ENCODE assay signal across 24 cellular contexts in genomic region chr20:2643708-2644107, GRCh38. TPM values are rescaled to one million over a fixed set of nuclear protein-coding genes. Genes with fewer than 3 reads are reported as not detected.
DNase-seq lines count a peak whose midpoint lies in the region; ATAC-seq, FAIRE-seq and TF ChIP-seq lines count a peak whose summit lies in the region.
"Had no signal": no experiment of that assay in that cellular context is flagged by ENCODE, and none has a peak within 500 bp of the region (broad histone marks: within the 10 kb centered on the region; RNA-seq: fewer than 3 reads in every experiment).

No MANE protein-coding gene starts in this region.

- H3K9me3 ChIP-seq in keratinocyte (ENCODE audit: control insufficient read depth, low read depth, low read length) (no peaks in the 10 kb centered on the region), mesenchymal stem cell (ENCODE audit: control insufficient read depth, low read length) (no peaks in the 10 kb centered on the region)
- H3K9me3 ChIP-seq: BLaER1, Caco-2, HAP-1 had no signal

- no peak overlapping the region for H4K8ac ChIP-seq in mesenchymal stem cell (ENCODE audit: low read length)

- dilution Hi-C loops in keratinocyte (cut with MboI; ENCODE audit: extremely low pct_ligation_motif_present, low sequenced_read_pairs), result no loop called here

- H3K9me3 Mint-ChIP-seq in activated CD4-positive, alpha-beta T cell treated with anti-CD3 and anti-CD28 coated beads for 36 hours (ENCODE audit: low read depth), result no peaks in the 10 kb centered on the region
- peaks cover 0 to 4% of the 10 kb centered on the region in 2 donors for H3K9me3 Mint-ChIP-seq in activated naive CD4-positive, alpha-beta T cell treated with anti-CD3 and anti-CD28 coated beads, Interleukin-2, amount 50 U/mL, for 72 hours
- H3K9me3 Mint-ChIP-seq in stimulated activated naive CD8-positive, alpha-beta T cell treated with anti-CD3 and anti-CD28 coated beads, Interleukin-15, amount 100 ng/mL, for 72 hours, result no peaks in the 10 kb centered on the region
- H3K9me3 Mint-ChIP-seq in endothelial cell (ENCODE audit: unreplicated experiment), result no peaks in the 10 kb centered on the region
- H3K9me3 Mint-ChIP-seq: CD4-positive, CD25-positive, alpha-beta regulatory T cell; CD8-positive, alpha-beta T cell; HFFc6 had no signal

- no peak overlapping the region for H2BK120ac ChIP-seq in mesenchymal stem cell (ENCODE audit: low read depth, low read length)

- H3K4me1 ChIP-seq in keratinocyte (ENCODE audit: control insufficient read depth, extremely low read depth, insufficient read depth, low read length), result no peaks in the 10 kb centered on the region
- no peaks in the 10 kb centered on the region for H3K4me1 ChIP-seq in mesenchymal stem cell (ENCODE audit: control insufficient read depth, insufficient read depth, low read depth, low read length)
- H3K4me1 ChIP-seq: BLaER1, Caco-2, HAP-1 had no signal

- H3K27me3 Mint-ChIP-seq in activated CD4-positive, alpha-beta T cell treated with anti-CD3 and anti-CD28 coated beads for 36 hours, result no peaks in the 10 kb centered on the region
- no peaks in the 10 kb centered on the region for H3K27me3 Mint-ChIP-seq in stimulated activated naive CD8-positive, alpha-beta T cell treated with anti-CD3 and anti-CD28 coated beads, Interleukin-15, amount 100 ng/mL, for 72 hours
- peaks cover 3% of the 10 kb centered on the region for H3K27me3 Mint-ChIP-seq in endothelial cell (ENCODE audit: unreplicated experiment)
- H3K27me3 Mint-ChIP-seq: B cell had no signal

- H4K20me1 ChIP-seq in keratinocyte (ENCODE audit: control insufficient read depth, extremely low read depth, insufficient read depth, low read length), result no peaks in the 10 kb centered on the region
- H4K20me1 ChIP-seq: BLaER1 had no signal

- H3K4me3 Mint-ChIP-seq in activated CD4-positive, alpha-beta T cell treated with anti-CD3 and anti-CD28 coated beads for 36 hours, result no peak overlapping the region
- H3K4me3 Mint-ChIP-seq in stimulated activated naive CD8-positive, alpha-beta T cell treated with anti-CD3 and anti-CD28 coated beads, Interleukin-15, amount 100 ng/mL, for 72 hours, result no peak overlapping the region
- H3K4me3 Mint-ChIP-seq in endothelial cell (ENCODE audit: unreplicated experiment), result no peak overlapping the region
- H3K4me3 Mint-ChIP-seq: B cell; CD4-positive, CD25-positive, alpha-beta regulatory T cell; CD8-positive, alpha-beta T cell; HFFc6 had no signal

- H2BK15ac ChIP-seq in mesenchymal stem cell (ENCODE audit: low read depth, poor library complexity, severe bottlenecking), result no peak overlapping the region

- H3K79me2 ChIP-seq in keratinocyte (ENCODE audit: control insufficient read depth, insufficient read depth, low read length), result no peaks in the 10 kb centered on the region

- H3K18ac ChIP-seq in mesenchymal stem cell (ENCODE audit: low read depth in 1 of 2, low read length in 2 of 2), result no peak overlapping the region

- no peak overlapping the region for H2AK5ac ChIP-seq in mesenchymal stem cell (ENCODE audit: low read length, severe bottlenecking)

- H3K9me1 ChIP-seq in keratinocyte (ENCODE audit: control insufficient read depth, extremely low read depth, insufficient read depth, low read length), result no peaks in the 10 kb centered on the region

- H2BK12ac ChIP-seq in mesenchymal stem cell (ENCODE audit: low read length in 2 of 2), result no peak overlapping the region

- intact Hi-C loops in activated CD4-positive, alpha-beta T cell treated with anti-CD3 and anti-CD28 coated beads for 36 hours (cut with DNase I, micrococcal nuclease), result no loop called here

- POLR2A ChIA-PET in activated CD4-positive, alpha-beta T cell treated with anti-CD3 and anti-CD28 coated beads for 36 hours (lab: Charles Lee), result no interaction called here

- FAIRE-seq in keratinocyte (lab: Jason Lieb, UNC), result peak; percentile 51
- FAIRE-seq: A204.1, G401.6, GM12892, H54 had no signal

- H3K4ac ChIP-seq in mesenchymal stem cell (ENCODE audit: low read depth in 1 of 2, low read length in 2 of 2), result no peak overlapping the region

- no peak for DNase-seq in activated CD4-positive, alpha-beta T cell treated with anti-CD3 and anti-CD28 coated beads for 36 hours
- no peak for DNase-seq in activated CD4-positive, alpha-beta T cell treated with anti-CD3 and anti-CD28 coated beads for 48 hours
- no peak for DNase-seq in activated naive CD4-positive, alpha-beta T cell treated with anti-CD3 and anti-CD28 coated beads, Interleukin-2, amount 50 U/mL, for 72 hours (ENCODE audit: low spot score in 2 of 2)
- DNase-seq in activated naive CD4-positive, alpha-beta T cell (lab: John Stamatoyannopoulos, UW), result no peak
- DNase-seq in keratinocyte (ENCODE audit: low read depth, low spot score) (no peak), mesenchymal stem cell (no peak), endothelial cell (ENCODE audit: low spot score) (no peak)
- no peak for DNase-seq in stimulated activated naive CD8-positive, alpha-beta T cell treated with anti-CD3 and anti-CD28 coated beads, Interleukin-15, amount 100 ng/mL, for 72 hours
- DNase-seq: Caco-2; CD4-positive, CD25-positive, alpha-beta regulatory T cell; CD8-positive, alpha-beta T cell; DMS153; DND-41; GOT3; HFFc6 had no signal

- no peak overlapping the region for H2BK5ac ChIP-seq in mesenchymal stem cell (ENCODE audit: low read depth, low read length, poor library complexity, severe bottlenecking)

- H3K9ac ChIP-seq in keratinocyte (ENCODE audit: control insufficient read depth, extremely low read depth, insufficient read depth, low read length) (no peak overlapping the region), mesenchymal stem cell (ENCODE audit: low read length) (no peak overlapping the region)
- H3K9ac ChIP-seq: BLaER1 had no signal

- H3K4me1 Mint-ChIP-seq in activated CD4-positive, alpha-beta T cell treated with anti-CD3 and anti-CD28 coated beads for 36 hours, result peaks cover 8% of the 10 kb centered on the region
- H3K4me1 Mint-ChIP-seq in stimulated activated naive CD8-positive, alpha-beta T cell treated with anti-CD3 and anti-CD28 coated beads, Interleukin-15, amount 100 ng/mL, for 72 hours, result no peaks in the 10 kb centered on the region
- no peaks in the 10 kb centered on the region for H3K4me1 Mint-ChIP-seq in endothelial cell (ENCODE audit: unreplicated experiment)
- H3K4me1 Mint-ChIP-seq: B cell had no signal

- TF ChIP-seq CTCF in keratinocyte (optimal IDR thresholded peaks at IDR 0.05 in 1 of 3, IDR thresholded peaks at IDR 0.05 in 1 of 3, conservative IDR thresholded peaks at IDR 0.05 in 1 of 3; ENCODE audit: extremely low read depth in 1 of 3, insufficient read depth in 2 of 3, low read length in 3 of 3) (no peak), endothelial cell (IDR thresholded peaks at IDR 0.05; ENCODE audit: unreplicated experiment) (no peak)

- H3K27me3 ChIP-seq in keratinocyte (ENCODE audit: control insufficient read depth, extremely low read depth, insufficient read depth, low read length) (no peaks in the 10 kb centered on the region), mesenchymal stem cell (ENCODE audit: control insufficient read depth in 1 of 2, insufficient read depth in 1 of 2, low read length in 2 of 2) (no peaks in the 10 kb centered on the region)
- H3K27me3 ChIP-seq: BLaER1 had no signal

- H3K4me2 ChIP-seq in keratinocyte (ENCODE audit: control insufficient read depth, extremely low read depth, insufficient read depth, low read depth, low read length), result no peak overlapping the region
- no peak overlapping the region for H3K4me2 ChIP-seq in mesenchymal stem cell (ENCODE audit: low read length, poor library complexity, severe bottlenecking)
- H3K4me2 ChIP-seq: BLaER1 had no signal

- no peaks in the 10 kb centered on the region for H3K79me1 ChIP-seq in mesenchymal stem cell (replicated peaks; ENCODE audit: low read length, poor library complexity, severe bottlenecking)

- CTCF ChIA-PET in activated CD4-positive, alpha-beta T cell treated with anti-CD3 and anti-CD28 coated beads for 36 hours (lab: Charles Lee), result interaction anchor here (0.6 to 2.8 kb wide), 3 partner anchors 123 to 257 kb away, joined by 3 to 13 read pairs (median 4); no protein-coding TSS in a partner anchor

- peak; percentile 61 for ATAC-seq in activated CD4-positive, alpha-beta T cell treated with anti-CD3 and anti-CD28 coated beads for 36 hours
- ATAC-seq in activated naive CD4-positive, alpha-beta T cell treated with anti-CD3 and anti-CD28 coated beads, Interleukin-2, amount 50 U/mL, for 72 hours, result peak; percentile 56 to 61
- peak; percentile 60 for ATAC-seq in stimulated activated naive CD8-positive, alpha-beta T cell treated with anti-CD3 and anti-CD28 coated beads, Interleukin-15, amount 100 ng/mL, for 72 hours
- ATAC-seq: CD8-positive, alpha-beta T cell had no signal

- no peak overlapping the region for H3K14ac ChIP-seq in mesenchymal stem cell (ENCODE audit: low read length in 2 of 2)

- H2AFZ ChIP-seq in keratinocyte (ENCODE audit: control insufficient read depth, low read length) (no peak overlapping the region), mesenchymal stem cell (ENCODE audit: low read depth, low read length) (no peak overlapping the region)

- no peak overlapping the region for H3K27ac Mint-ChIP-seq in activated CD4-positive, alpha-beta T cell treated with anti-CD3 and anti-CD28 coated beads for 36 hours
- H3K27ac Mint-ChIP-seq in activated naive CD4-positive, alpha-beta T cell treated with anti-CD3 and anti-CD28 coated beads, Interleukin-2, amount 50 U/mL, for 72 hours, result no peak overlapping the region
- H3K27ac Mint-ChIP-seq in stimulated activated naive CD8-positive, alpha-beta T cell treated with anti-CD3 and anti-CD28 coated beads, Interleukin-15, amount 100 ng/mL, for 72 hours, result no peak overlapping the region
- no peak overlapping the region for H3K27ac Mint-ChIP-seq in endothelial cell (ENCODE audit: unreplicated experiment)
- H3K27ac Mint-ChIP-seq: B cell; CD4-positive, CD25-positive, alpha-beta regulatory T cell; CD8-positive, alpha-beta T cell; HFFc6 had no signal

- H3K36me3 Mint-ChIP-seq in activated CD4-positive, alpha-beta T cell treated with anti-CD3 and anti-CD28 coated beads for 36 hours (ENCODE audit: low read depth), result peaks cover 4% of the 10 kb centered on the region
- H3K36me3 Mint-ChIP-seq in activated naive CD4-positive, alpha-beta T cell treated with anti-CD3 and anti-CD28 coated beads, Interleukin-2, amount 50 U/mL, for 72 hours, result peaks cover 0 to 7% of the 10 kb centered on the region in 2 donors
- no peaks in the 10 kb centered on the region for H3K36me3 Mint-ChIP-seq in endothelial cell (ENCODE audit: low read depth, unreplicated experiment)

- H3K4me3 ChIP-seq in keratinocyte (ENCODE audit: control insufficient read depth in 2 of 3, extremely low read depth in 1 of 3, insufficient read depth in 2 of 3, low read depth in 1 of 3, low read length in 3 of 3), result no peak overlapping the region
- H3K4me3 ChIP-seq in mesenchymal stem cell (ENCODE audit: insufficient read depth in 1 of 2, low read depth in 1 of 2, low read length in 2 of 2), result no peak overlapping the region
- H3K4me3 ChIP-seq: BLaER1, HAP-1 had no signal

- H3K27ac ChIP-seq in keratinocyte (ENCODE audit: control insufficient read depth, insufficient read depth, low read length) (no peak overlapping the region), mesenchymal stem cell (ENCODE audit: low read length, poor library complexity, severe bottlenecking) (no peak overlapping the region)
- H3K27ac ChIP-seq: 22Rv1, BLaER1, C4-2B had no signal

- H4K91ac ChIP-seq in mesenchymal stem cell (ENCODE audit: low read length), result no peak overlapping the region

- H3K23ac ChIP-seq in mesenchymal stem cell (ENCODE audit: low read length in 2 of 2), result no peak overlapping the region

- H3K36me3 ChIP-seq in keratinocyte (ENCODE audit: control insufficient read depth in 2 of 2, extremely low read depth in 1 of 2, insufficient read depth in 2 of 2, low read length in 2 of 2) (peaks cover 2 to 3% of the 10 kb centered on the region in 2 experiments), mesenchymal stem cell (ENCODE audit: control insufficient read depth in 1 of 2, insufficient read depth in 2 of 2, low read depth in 1 of 2, low read length in 2 of 2) (peaks cover 0 to 29% of the 10 kb centered on the region in 2 experiments)
- H3K36me3 ChIP-seq: HAP-1 had no signal

- 79% methylated on average over 1 of the region's 1 CpG for WGBS in mesenchymal stem cell

RNA-seq across cellular contexts. Expression of gene NOP56, which starts 8.7 kb away (rescaled TPM):
- 100 to 1,000 TPM; 504 to 532 TPM for total RNA-seq in activated CD4-positive, alpha-beta T cell treated with anti-CD3 and anti-CD28 coated beads for 36 hours
- 100 to 1,000 TPM; 324 to 443 TPM for total RNA-seq in activated naive CD4-positive, alpha-beta T cell treated with anti-CD3 and anti-CD28 coated beads, Interleukin-2, amount 50 U/mL, for 72 hours
- 193 to 300 TPM (median 242 TPM) in 3 replicates for polyA plus RNA-seq in keratinocyte
- polyA plus RNA-seq in keratinocyte (2011; ENCODE audit: low read depth), result 201 TPM
- polyA plus RNA-seq in keratinocyte (2011; cell fraction: cytosol; rRNA removed), result 106 and 127 TPM in 2 replicates
- 562 and 667 TPM in 2 replicates for polyA plus RNA-seq in keratinocyte (2011; cell fraction: nucleus; rRNA removed)
- 119 and 228 TPM in 2 replicates for polyA plus RNA-seq in keratinocyte (2012; ENCODE audit: low replicate concordance)
- 207 to 258 TPM (median 219 TPM) in 3 replicates for polyA minus RNA-seq in keratinocyte
- polyA minus RNA-seq in keratinocyte (2011; cell fraction: cytosol; rRNA and poly(A)+ RNA removed), result 138 TPM
- polyA minus RNA-seq in keratinocyte (2011; cell fraction: nucleus; rRNA and poly(A)+ RNA removed), result 288 and 388 TPM in 2 replicates
- 94.9 TPM for polyA plus RNA-seq in mesenchymal stem cell (2013, experiment 1 of 2)
- 91.1 TPM for polyA plus RNA-seq in mesenchymal stem cell (2013, experiment 2 of 2)
- total RNA-seq in endothelial cell (ENCODE audit: unreplicated experiment), result 144 TPM

RNA-seq across cellular contexts. Expression of gene IDH3B, which starts 20.3 kb away (rescaled TPM):
- 100 to 1,000 TPM in 1 of 2 experiments, 10 to 100 TPM in 1; 92.4 to 115 TPM for total RNA-seq in activated CD4-positive, alpha-beta T cell treated with anti-CD3 and anti-CD28 coated beads for 36 hours
- 100 to 1,000 TPM; 129 to 150 TPM for total RNA-seq in activated naive CD4-positive, alpha-beta T cell treated with anti-CD3 and anti-CD28 coated beads, Interleukin-2, amount 50 U/mL, for 72 hours
- polyA plus RNA-seq in keratinocyte, result 113 to 131 TPM (median 123 TPM) in 3 replicates
- polyA plus RNA-seq in keratinocyte (2011; ENCODE audit: low read depth), result 28.2 TPM
- 99.8 and 107 TPM in 2 replicates for polyA plus RNA-seq in keratinocyte (2011; cell fraction: cytosol; rRNA removed)
- polyA plus RNA-seq in keratinocyte (2011; cell fraction: nucleus; rRNA removed), result 211 and 235 TPM in 2 replicates
- 74.4 and 76.0 TPM in 2 replicates for polyA plus RNA-seq in keratinocyte (2012; ENCODE audit: low replicate concordance)
- polyA minus RNA-seq in keratinocyte, result 68.4 to 117 TPM (median 78.2 TPM) in 3 replicates
- 67.1 TPM for polyA minus RNA-seq in keratinocyte (2011; cell fraction: cytosol; rRNA and poly(A)+ RNA removed)
- 35.1 and 39.4 TPM in 2 replicates for polyA minus RNA-seq in keratinocyte (2011; cell fraction: nucleus; rRNA and poly(A)+ RNA removed)
- polyA plus RNA-seq in mesenchymal stem cell (2013, experiment 1 of 2), result 38.5 TPM
- 39.5 TPM for polyA plus RNA-seq in mesenchymal stem cell (2013, experiment 2 of 2)
- 136 TPM for total RNA-seq in endothelial cell (ENCODE audit: unreplicated experiment)

RNA-seq across cellular contexts. Expression of gene EBF4, which starts 48.9 kb away (rescaled TPM):
- total RNA-seq in activated CD4-positive, alpha-beta T cell treated with anti-CD3 and anti-CD28 coated beads for 36 hours, result 1 to 10 TPM; 3.7 to 4.3 TPM
- 1 to 10 TPM; 4.0 to 8.3 TPM for total RNA-seq in activated naive CD4-positive, alpha-beta T cell treated with anti-CD3 and anti-CD28 coated beads, Interleukin-2, amount 50 U/mL, for 72 hours
- 0.12 to 0.17 TPM in 2 of 3 replicates, not detected in the other for polyA plus RNA-seq in keratinocyte
- polyA plus RNA-seq in keratinocyte (2011; ENCODE audit: low read depth), result not detected
- polyA plus RNA-seq in keratinocyte (2011; cell fraction: cytosol; rRNA removed), result not detected in 2 replicates
- polyA plus RNA-seq in keratinocyte (2011; cell fraction: nucleus; rRNA removed), result 0.25 TPM in 1 of 2 replicates, not detected in the other
- polyA plus RNA-seq in keratinocyte (2012; ENCODE audit: low replicate concordance), result 0.10 TPM in 1 of 2 replicates, not detected in the other
- polyA minus RNA-seq in keratinocyte, result 0.89 TPM in 1 of 3 replicates, not detected in the others
- not detected for polyA minus RNA-seq in keratinocyte (2011; cell fraction: cytosol; rRNA and poly(A)+ RNA removed)
- polyA minus RNA-seq in keratinocyte (2011; cell fraction: nucleus; rRNA and poly(A)+ RNA removed), result not detected in 2 replicates
- polyA plus RNA-seq in mesenchymal stem cell (2013, experiment 1 of 2), result 2.1 TPM
- polyA plus RNA-seq in mesenchymal stem cell (2013, experiment 2 of 2), result 0.47 TPM
- total RNA-seq in endothelial cell (ENCODE audit: unreplicated experiment), result 5.9 TPM
